Comparison of ENCODE assay signal across 35 cellular contexts in the genomic region with DNA sequence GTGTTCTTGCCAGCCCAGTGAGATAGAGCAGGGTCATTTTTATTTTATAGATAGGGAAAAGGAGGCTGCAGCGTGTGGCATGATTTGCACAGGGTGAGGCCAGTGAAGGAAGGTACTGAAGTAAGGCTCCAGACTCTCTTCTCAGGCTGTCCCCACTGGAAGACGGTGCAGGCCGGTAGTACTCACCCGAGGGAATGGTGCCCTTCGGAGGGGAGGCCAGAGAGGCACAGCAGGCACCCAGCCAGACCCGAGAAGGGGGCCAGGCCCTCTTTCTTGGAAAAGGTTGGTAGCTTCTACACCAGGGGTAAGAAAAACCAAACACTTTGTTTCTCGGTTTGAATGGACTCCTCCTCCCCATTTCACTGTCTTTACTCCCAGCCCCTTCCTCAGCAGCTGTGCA. TPM values are rescaled to one million over a fixed set of nuclear protein-coding genes. Genes with fewer than 3 reads are reported as not detected.
DNase-seq lines count a peak whose midpoint lies in the region; ATAC-seq, FAIRE-seq and TF ChIP-seq lines count a peak whose summit lies in the region.
"Had no signal": no experiment of that assay in that cellular context is flagged by ENCODE, and none has a peak within 500 bp of the region (broad histone marks: within the 10 kb centered on the region; RNA-seq: fewer than 3 reads in every experiment).

No MANE protein-coding gene starts in this region.

- H3K36me3 Mint-ChIP-seq in Caco-2 (ENCODE audit: insufficient read depth, unreplicated experiment) (no peaks in the 10 kb centered on the region), osteocyte (ENCODE audit: unreplicated experiment) (no peaks in the 10 kb centered on the region)
- H3K36me3 Mint-ChIP-seq: CD4-positive, alpha-beta memory T cell had no signal

- peak; percentile 15 for ATAC-seq in left colon
- ATAC-seq in lower lobe of right lung = no peak
- ATAC-seq: A549; activated naive CD8-positive, alpha-beta T cell treated with anti-CD3 and anti-CD28 coated beads, Interleukin-2, amount 50 U/mL, for 24 hours; stimulated activated naive CD8-positive, alpha-beta T cell treated with anti-CD3 and anti-CD28 coated beads, Interleukin-15, Interleukin-2, amounts not matched to agents 100 U/mL and 50 U/mL, for 24 hours had no signal

- BruUV-seq in Caco-2 (replicated peaks; lab: Mats Ljungman, UMichigan) = TSS peak; percentile 19

- H3K4me3 Mint-ChIP-seq in Caco-2 (ENCODE audit: unreplicated experiment) = peak overlapping the region; percentile 51
- H3K4me3 Mint-ChIP-seq in osteocyte (ENCODE audit: unreplicated experiment) = no peak overlapping the region
- H3K4me3 Mint-ChIP-seq: activated CD4-positive, alpha-beta memory T cell treated with anti-CD3 and anti-CD28 coated beads, Interleukin-2, amount 10 ng/mL, durations not matched to agents 7 days and 5 days; activated naive CD8-positive, alpha-beta T cell treated with anti-CD3 and anti-CD28 coated beads, Interleukin-2, amount 50 U/mL, for 24 hours; central memory CD8-positive, alpha-beta T cell had no signal

- peak overlapping the region; percentile 29 for H3K4me3 ChIP-seq in Caco-2 (ENCODE audit: low read depth, low read length)
- no peak overlapping the region for H3K4me3 ChIP-seq in lower lobe of right lung
- H3K4me3 ChIP-seq: A549, dorsolateral prefrontal cortex, GM12878, GM23248, lung, sigmoid colon, thoracic aorta had no signal

- CTCF ChIA-PET in Caco-2 (lab: Charles Lee) = interaction anchor here (0.6 to 6.6 kb wide), 2 partner anchors 17 to 258 kb away, joined by 4 to 49 read pairs; no protein-coding TSS in a partner anchor

- H3K4me1 ChIP-seq in Caco-2 (peaks cover 67% of the 10 kb centered on the region), lower lobe of right lung (peaks cover 22% of the 10 kb centered on the region)

- H3K9me3 Mint-ChIP-seq in Caco-2 (ENCODE audit: unreplicated experiment) (no peaks in the 10 kb centered on the region), osteocyte (ENCODE audit: unreplicated experiment) (no peaks in the 10 kb centered on the region)
- H3K9me3 Mint-ChIP-seq: activated CD4-positive, alpha-beta memory T cell treated with anti-CD3 and anti-CD28 coated beads, Interleukin-2, amount 10 ng/mL, durations not matched to agents 7 days and 5 days; activated naive CD8-positive, alpha-beta T cell treated with anti-CD3 and anti-CD28 coated beads, Interleukin-2, amount 50 U/mL, for 24 hours; central memory CD8-positive, alpha-beta T cell; neural crest cell had no signal

- DNase-seq in Caco-2 (peak in 1 of 2 experiments; percentile 38), left colon (peak in 1 of 2 donors; percentile 28), osteocyte (ENCODE audit: extremely low spot score, unreplicated experiment) (peak; percentile 67), NCI-H526 treated with DMSO at 0.1 percent for 48 hours (lab: John Stamatoyannopoulos, UW) (no peak), urothelium cell line (ENCODE audit: low spot score) (no peak), lower lobe of right lung (no peak), MV-4-11 (lab: John Stamatoyannopoulos, UW) (no peak)
- DNase-seq: activated CD4-positive, alpha-beta T cell treated with anti-CD3 and anti-CD28 coated beads for 1 hour; activated gamma-delta T cell treated with Interleukin-2 at 50 U/mL for 16 hours; activated naive CD8-positive, alpha-beta T cell treated with anti-CD3 and anti-CD28 coated beads, Interleukin-2, amount 50 U/mL, for 24 hours; activated T-cell treated with anti-CD3 and anti-CD28 coated beads, Interleukin-2, amount 50 U/mL, for 1 hour; AML-193; CD4-positive, alpha-beta memory T cell; DMS 273 treated with DMSO at 0.1 percent for 48 hours; EL; GM23248; IMR-90; islet precursor cell; NCI-H1105; NCI-H2029; RPMI8226; sigmoid colon; stimulated activated CD4-positive, alpha-beta T cell treated with anti-CD3 and anti-CD28 coated beads, Interleukin-15, amount 100 ng/mL, for 24 hours; stimulated activated naive CD8-positive, alpha-beta T cell treated with anti-CD3 and anti-CD28 coated beads, Interleukin-15, Interleukin-2, amounts not matched to agents 100 U/mL and 50 U/mL, for 24 hours had no signal

- no peaks in the 10 kb centered on the region for H3K27me3 Mint-ChIP-seq in Caco-2 (ENCODE audit: insufficient read depth, unreplicated experiment)
- peaks cover 5% of the 10 kb centered on the region for H3K27me3 Mint-ChIP-seq in osteocyte (ENCODE audit: unreplicated experiment)
- H3K27me3 Mint-ChIP-seq: activated naive CD8-positive, alpha-beta T cell treated with anti-CD3 and anti-CD28 coated beads, Interleukin-2, amount 50 U/mL, for 24 hours had no signal

- H3K27ac ChIP-seq in VCaP (peak overlapping the region; percentile 80; the same call in 1 of the 2 replicates), lower lobe of right lung (no peak overlapping the region)
- H3K27ac ChIP-seq: GM23248, sigmoid colon, thoracic aorta had no signal

- no peaks in the 10 kb centered on the region for H3K36me3 ChIP-seq in Caco-2 (ENCODE audit: control insufficient read depth, insufficient read depth, low read length)
- H3K36me3 ChIP-seq in lower lobe of right lung = no peaks in the 10 kb centered on the region
- H3K36me3 ChIP-seq: sigmoid colon, thoracic aorta had no signal

- TF ChIP-seq CTCF in Caco-2 (IDR thresholded peaks at IDR 0.05; ENCODE audit: insufficient read depth in 1 of 2, low read depth in 1 of 2, low read length in 1 of 2, severe bottlenecking in 1 of 2, unreplicated experiment in 1 of 2) (no peak), VCaP (conservative IDR thresholded peaks at IDR 0.05) (no peak), osteocyte (IDR thresholded peaks at IDR 0.05) (no peak), lower lobe of right lung (IDR thresholded peaks at IDR 0.05) (no peak)

- POLR2A ChIA-PET in Caco-2 (lab: Charles Lee) = interaction anchor here (1.1 kb wide), 1 partner anchor 48 kb away, joined by 4 read pairs; the partner anchor contains the start of gene LUC7L3

- H3K27ac Mint-ChIP-seq in Caco-2 (ENCODE audit: unreplicated experiment) = peak overlapping the region; percentile 81
- H3K27ac Mint-ChIP-seq in osteocyte (ENCODE audit: unreplicated experiment) = no peak overlapping the region
- H3K27ac Mint-ChIP-seq: activated CD4-positive, alpha-beta memory T cell treated with anti-CD3 and anti-CD28 coated beads, Interleukin-2, amount 10 ng/mL, durations not matched to agents 7 days and 5 days; activated naive CD8-positive, alpha-beta T cell treated with anti-CD3 and anti-CD28 coated beads, Interleukin-2, amount 50 U/mL, for 24 hours had no signal

- H3K9me3 ChIP-seq in Caco-2 (no peaks in the 10 kb centered on the region), lower lobe of right lung (no peaks in the 10 kb centered on the region)
- H3K9me3 ChIP-seq: A549, sigmoid colon, thoracic aorta had no signal

- no peaks in the 10 kb centered on the region for H3K27me3 ChIP-seq in Caco-2 (replicated peaks; ENCODE audit: control insufficient read depth, insufficient read depth, low read length)
- no peaks in the 10 kb centered on the region for H3K27me3 ChIP-seq in lower lobe of right lung (ENCODE audit: low read depth)
- H3K27me3 ChIP-seq: dorsolateral prefrontal cortex, sigmoid colon had no signal

- no peak for FAIRE-seq in urothelium cell line (lab: Jason Lieb, UNC)
- FAIRE-seq: A549, GM12878 had no signal

- H3K4me1 Mint-ChIP-seq in Caco-2 (ENCODE audit: low read depth, unreplicated experiment) = peaks cover 58% of the 10 kb centered on the region
- peaks cover 7% of the 10 kb centered on the region for H3K4me1 Mint-ChIP-seq in osteocyte (ENCODE audit: unreplicated experiment)

- intact Hi-C loops in Caco-2 (cut with micrococcal nuclease; ENCODE audit: unreplicated experiment) (no loop called here), left colon (cut with DNase I, micrococcal nuclease) (no loop called here), lower lobe of right lung (cut with DNase I) (no loop called here)

RNA-seq across cellular contexts. Expression of gene ANKRD40CL, which starts 0.3 kb away (rescaled TPM):
- 11.2 and 11.4 TPM in 2 replicates for total RNA-seq in Caco-2 (2022)
- 10 to 100 TPM; 63.4 to 75.8 TPM for total RNA-seq in left colon
- not detected in 2 replicates for total RNA-seq in osteocyte
- not detected for total RNA-seq in lower lobe of right lung
- total RNA-seq: activated CD4-positive, alpha-beta memory T cell treated with anti-CD3 and anti-CD28 coated beads, Interleukin-2, amount 10 ng/mL, durations not matched to agents 7 days and 5 days; CD4-positive, alpha-beta memory T cell; glomerular endothelial cell; GM12878; GM23248; IMR-90; lung; neural crest cell; sigmoid colon; T-helper 1 cell treated with Interleukin-12 subunit alpha and Interleukin-12 subunit beta and Interleukin-4 antibody, amounts not matched to agents 30 ng/mL and 1 ng/mL, for 36 hours; thoracic aorta had no signal

RNA-seq across cellular contexts. Expression of gene LUC7L3, which starts 47.6 kb away (rescaled TPM):
- total RNA-seq in Caco-2 (2022) (284 and 287 TPM in 2 replicates), left colon (100 to 1,000 TPM in 1 of 2 donors, 10 to 100 TPM in 1; 90.0 to 110 TPM), osteocyte (86.1 and 105 TPM in 2 replicates), lower lobe of right lung (106 TPM)

RNA-seq across cellular contexts. Expression of gene ANKRD40, which starts 59.3 kb away (rescaled TPM):
- total RNA-seq in Caco-2 (2022) = 113 and 114 TPM in 2 replicates
- 10 to 100 TPM; 23.9 to 28.8 TPM for total RNA-seq in left colon
- 38.4 and 41.1 TPM in 2 replicates for total RNA-seq in osteocyte
- 49.5 TPM for total RNA-seq in lower lobe of right lung

Comparison
In these comparisons a context has a peak if more than half of its experiments do, and no peak if none do; other contexts are left out.
1. RNA of gene ANKRD40CL, which starts 0.3 kb away (total RNA-seq): 63.4 to 75.8 TPM in left colon and 11.2 to 11.4 TPM in Caco-2; not detected in osteocyte and not detected in lower lobe of right lung (single experiment); every median in the first group is over 10 times any median in the second.